8 cellular contexts compared by ENCODE assay signal in genomic region chr15:62742409-62743171, GRCh38.
DNase-seq lines count a peak whose midpoint lies in the region; ATAC-seq lines count a peak whose summit lies in the region.

No MANE protein-coding gene starts in this region.

- H3K4me3 ChIP-seq in endocrine pancreas (ENCODE audit: control insufficient read depth, insufficient read depth, low read length) (peak overlapping the region; percentile 56), mesendoderm (ENCODE audit: low read length) (no peak overlapping the region)

- H3K4me2 ChIP-seq in mesendoderm (ENCODE audit: low read length), result no peak overlapping the region

- DNase-seq in activated T-cell treated with anti-CD3 and anti-CD28 coated beads for 48 hours (ENCODE audit: low read depth) (peak; percentile 32), NCI-H1105 treated with DMSO at 0.1 percent for 48 hours (lab: John Stamatoyannopoulos, UW) (peak; percentile 85), T1000 (lab: John Stamatoyannopoulos, UW) (peak; percentile 38), mesendoderm (peak; percentile 74)
- no peak for DNase-seq in activated T-cell treated with anti-CD3 and anti-CD28 coated beads, Interleukin-2, amount 50 U/mL, for 24 hours
- DNase-seq in stimulated activated naive B cell treated with anti-CD40 and anti-IgM and Interleukin-4, amounts not matched to agents 10 μg/mL and 1 μg/mL and 100 μg/mL, for 72 hours, result no peak

- H3K9ac ChIP-seq in endocrine pancreas (ENCODE audit: control insufficient read depth, insufficient read depth, low read length) (peak overlapping the region; percentile 31), mesendoderm (ENCODE audit: low read length) (peak overlapping the region; percentile 36)

- H3K79me1 ChIP-seq in mesendoderm (ENCODE audit: low read length), result no peaks in the 10 kb centered on the region

- no peak overlapping the region for H2BK15ac ChIP-seq in mesendoderm (replicated peaks; ENCODE audit: low read depth)

- no peaks in the 10 kb centered on the region for H3K4me1 ChIP-seq in endocrine pancreas (ENCODE audit: control insufficient read depth, insufficient read depth, low read length)
- H3K4me1 ChIP-seq in mesendoderm (ENCODE audit: control insufficient read depth, low read depth, low read length), result no peaks in the 10 kb centered on the region

- no peak overlapping the region for H4K8ac ChIP-seq in mesendoderm (ENCODE audit: low read depth, low read length)

- no peak overlapping the region for H2BK120ac ChIP-seq in mesendoderm (ENCODE audit: low read depth, low read length)

- no peak overlapping the region for H3K4me3 Mint-ChIP-seq in activated T-cell treated with anti-CD3 and anti-CD28 coated beads, Interleukin-2, amount 50 U/mL, for 24 hours
- H3K4me3 Mint-ChIP-seq in stimulated activated naive B cell treated with anti-CD40 and anti-IgM and Interleukin-4, amounts not matched to agents 10 μg/mL and 1 μg/mL and 100 μg/mL, for 72 hours, result no peak overlapping the region

- no peaks in the 10 kb centered on the region for H3K9me3 Mint-ChIP-seq in activated T-cell treated with anti-CD3 and anti-CD28 coated beads, Interleukin-2, amount 50 U/mL, for 24 hours
- no peaks in the 10 kb centered on the region for H3K9me3 Mint-ChIP-seq in stimulated activated naive B cell treated with anti-CD40 and anti-IgM and Interleukin-4, amounts not matched to agents 10 μg/mL and 1 μg/mL and 100 μg/mL, for 72 hours

- no peaks in the 10 kb centered on the region for H3K27me3 ChIP-seq in endocrine pancreas (ENCODE audit: control insufficient read depth, insufficient read depth, low read length)
- H3K27me3 ChIP-seq in mesendoderm (ENCODE audit: insufficient read depth, low read length, poor library complexity), result no peaks in the 10 kb centered on the region

- H4K5ac ChIP-seq in mesendoderm (ENCODE audit: low read length), result no peak overlapping the region

- WGBS in mesendoderm (ENCODE audit: extremely low coverage, insufficient coverage, low lambda C conversion rate), result no CpG with 5 or more reads among the region's 8 CpGs

- peaks cover 1% of the 10 kb centered on the region for H3K4me1 Mint-ChIP-seq in activated T-cell treated with anti-CD3 and anti-CD28 coated beads, Interleukin-2, amount 50 U/mL, for 24 hours (ENCODE audit: low read depth)
- H3K4me1 Mint-ChIP-seq in stimulated activated naive B cell treated with anti-CD40 and anti-IgM and Interleukin-4, amounts not matched to agents 10 μg/mL and 1 μg/mL and 100 μg/mL, for 72 hours, result peaks cover 0 to 8% of the 10 kb centered on the region in 2 donors

- no peaks in the 10 kb centered on the region for H3K79me2 ChIP-seq in mesendoderm (ENCODE audit: control insufficient read depth, insufficient read depth, low read length)

- H3K56ac ChIP-seq in mesendoderm (ENCODE audit: low read length), result no peak overlapping the region

- no peak overlapping the region for H3K4ac ChIP-seq in mesendoderm (ENCODE audit: low read depth, low read length)

- no peak overlapping the region for H3K27ac ChIP-seq in mesendoderm (ENCODE audit: low read depth, low read length)

- no peaks in the 10 kb centered on the region for H3K9me3 ChIP-seq in endocrine pancreas (ENCODE audit: control insufficient read depth, low read length)

- H2BK5ac ChIP-seq in mesendoderm (ENCODE audit: low read length), result no peak overlapping the region

- no peak overlapping the region for H2AK5ac ChIP-seq in mesendoderm (ENCODE audit: low read length)

- peak; percentile 67 to 76 for ATAC-seq in stimulated activated naive B cell treated with anti-CD40 and anti-IgM and Interleukin-4, amounts not matched to agents 10 μg/mL and 1 μg/mL and 100 μg/mL, for 72 hours (replicated peaks)
- no peak for ATAC-seq in GM19023 (IDR thresholded peaks at IDR 0.05; ENCODE audit: unreplicated experiment)

- no peak overlapping the region for H3K27ac Mint-ChIP-seq in activated T-cell treated with anti-CD3 and anti-CD28 coated beads, Interleukin-2, amount 50 U/mL, for 24 hours
- no peak overlapping the region for H3K27ac Mint-ChIP-seq in stimulated activated naive B cell treated with anti-CD40 and anti-IgM and Interleukin-4, amounts not matched to agents 10 μg/mL and 1 μg/mL and 100 μg/mL, for 72 hours

- no peak overlapping the region for H3K23ac ChIP-seq in mesendoderm (ENCODE audit: low read length)

- H3K18ac ChIP-seq in mesendoderm (ENCODE audit: low read length), result no peak overlapping the region

- H3K27me3 Mint-ChIP-seq in activated T-cell treated with anti-CD3 and anti-CD28 coated beads, Interleukin-2, amount 50 U/mL, for 24 hours, result no peaks in the 10 kb centered on the region
- H3K27me3 Mint-ChIP-seq in stimulated activated naive B cell treated with anti-CD40 and anti-IgM and Interleukin-4, amounts not matched to agents 10 μg/mL and 1 μg/mL and 100 μg/mL, for 72 hours, result peaks cover 0 to under 1% of the 10 kb centered on the region in 2 donors

- no peaks in the 10 kb centered on the region for H3K36me3 ChIP-seq in endocrine pancreas (ENCODE audit: control insufficient read depth, insufficient read depth, low read length)
- no peaks in the 10 kb centered on the region for H3K36me3 ChIP-seq in mesendoderm (ENCODE audit: control insufficient read depth, insufficient read depth, low read length)

- H3K36me3 Mint-ChIP-seq in activated T-cell treated with anti-CD3 and anti-CD28 coated beads, Interleukin-2, amount 50 U/mL, for 24 hours (ENCODE audit: low read depth), result no peaks in the 10 kb centered on the region
- H3K36me3 Mint-ChIP-seq in stimulated activated naive B cell treated with anti-CD40 and anti-IgM and Interleukin-4, amounts not matched to agents 10 μg/mL and 1 μg/mL and 100 μg/mL, for 72 hours, result no peaks in the 10 kb centered on the region

Comparison
In these comparisons a context has a peak if more than half of its experiments do, and no peak if none do; other contexts are left out.
1. DNase-seq: peak in activated T-cell treated with anti-CD3 and anti-CD28 coated beads for 48 hours (single experiment), NCI-H1105 treated with DMSO at 0.1 percent for 48 hours (single experiment), T1000 (single experiment) and mesendoderm (single experiment); none in activated T-cell treated with anti-CD3 and anti-CD28 coated beads, Interleukin-2, amount 50 U/mL, for 24 hours (single experiment) and stimulated activated naive B cell treated with anti-CD40 and anti-IgM and Interleukin-4, amounts not matched to agents 10 μg/mL and 1 μg/mL and 100 μg/mL, for 72 hours (single experiment).